ENCODE assay signal across 9 cellular contexts in genomic region chr6:28474441-28475219, GRCh38. TPM values are rescaled to one million over a fixed set of nuclear protein-coding genes. Genes with fewer than 3 reads are reported as not detected.
DNase-seq lines count a peak whose midpoint lies in the region; FAIRE-seq and TF ChIP-seq lines count a peak whose summit lies in the region.
"Had no signal": no experiment of that assay in that cellular context is flagged by ENCODE, and none has a peak within 500 bp of the region (broad histone marks: within the 10 kb centered on the region; RNA-seq: fewer than 3 reads in every experiment).

No MANE protein-coding gene starts in this region.

- POLR2A ChIA-PET in activated CD4-positive, alpha-beta memory T cell treated with anti-CD3 and anti-CD28 coated beads, Interleukin-2, amount 10 ng/mL, durations not matched to agents 7 days and 5 days (lab: Charles Lee): no interaction called here

- CTCF ChIA-PET in activated CD4-positive, alpha-beta memory T cell treated with anti-CD3 and anti-CD28 coated beads, Interleukin-2, amount 10 ng/mL, durations not matched to agents 7 days and 5 days (lab: Charles Lee): interaction anchor here (0.7 to 1.1 kb wide), 2 partner anchors 9 to 207 kb away, joined by 3 read pairs; no protein-coding TSS in a partner anchor

- peaks cover 6% of the 10 kb centered on the region for H3K4me1 Mint-ChIP-seq in activated CD4-positive, alpha-beta memory T cell treated with anti-CD3 and anti-CD28 coated beads, Interleukin-2, amount 10 ng/mL, durations not matched to agents 7 days and 5 days

- H3K27me3 Mint-ChIP-seq in activated CD4-positive, alpha-beta memory T cell treated with anti-CD3 and anti-CD28 coated beads, Interleukin-2, amount 10 ng/mL, durations not matched to agents 7 days and 5 days: peaks cover 57% of the 10 kb centered on the region

- H3K9me3 Mint-ChIP-seq in activated CD4-positive, alpha-beta memory T cell treated with anti-CD3 and anti-CD28 coated beads, Interleukin-2, amount 10 ng/mL, durations not matched to agents 7 days and 5 days: no peaks in the 10 kb centered on the region
- H3K9me3 Mint-ChIP-seq: IgD-negative memory B cell had no signal

- DNase-seq in AG10803 (ENCODE audit: low read depth): peak; percentile 83
- DNase-seq in GM12892 (ENCODE audit: insufficient read length): no peak
- DNase-seq in NCI-H146 (lab: John Stamatoyannopoulos, UW): peak; percentile 75
- no peak for DNase-seq in activated CD4-positive, alpha-beta memory T cell treated with anti-CD3 and anti-CD28 coated beads, Interleukin-2, amount 10 ng/mL, durations not matched to agents 7 days and 5 days
- no peak for DNase-seq in germinal center (ENCODE audit: low spot score)
- DNase-seq in tibial artery: no peak
- DNase-seq in stimulated activated CD8-positive, alpha-beta memory T cell treated with anti-CD3 and anti-CD28 coated beads, Interleukin-4, amount 100 ng/mL, for 48 hours: no peak

- peak; percentile 57 for FAIRE-seq in GM12892 (lab: Jason Lieb, UNC)

- intact Hi-C loops in tibial artery (cut with DNase I; ENCODE audit: low total_unique reads): loop anchor here (5.0 kb wide), 1 partner anchor 297 kb away; no protein-coding TSS in a partner anchor

- H3K9me3 ChIP-seq in tibial artery: peaks cover 0 to 3% (median 0%) of the 10 kb centered on the region in 3 donors

- no peak for TF ChIP-seq POLR2A in GM12892 (IDR thresholded peaks at IDR 0.05; ENCODE audit: low read depth, low read length)

- peaks cover 0 to 12% of the 10 kb centered on the region in 2 donors for H3K27me3 ChIP-seq in tibial artery

- no peak overlapping the region for H3K27ac ChIP-seq in tibial artery

- no peak overlapping the region for H3K27ac Mint-ChIP-seq in activated CD4-positive, alpha-beta memory T cell treated with anti-CD3 and anti-CD28 coated beads, Interleukin-2, amount 10 ng/mL, durations not matched to agents 7 days and 5 days
- H3K27ac Mint-ChIP-seq: IgD-negative memory B cell had no signal

- peak overlapping the region; percentile 23 for H3K4me3 Mint-ChIP-seq in activated CD4-positive, alpha-beta memory T cell treated with anti-CD3 and anti-CD28 coated beads, Interleukin-2, amount 10 ng/mL, durations not matched to agents 7 days and 5 days

- H3K36me3 ChIP-seq in tibial artery: no peaks in the 10 kb centered on the region

- peak overlapping the region; percentile 50 for H3K4me3 ChIP-seq in AG10803 (ENCODE audit: low read length)
- H3K4me3 ChIP-seq in iPS-11a (ENCODE audit: low read depth, low read length): peak overlapping the region; percentile 82
- H3K4me3 ChIP-seq in tibial artery: no peak overlapping the region

- TF ChIP-seq CTCF in AG10803 (conservative IDR thresholded peaks at IDR 0.05; ENCODE audit: low read length): no peak
- no peak for TF ChIP-seq CTCF in tibial artery (IDR thresholded peaks at IDR 0.05)

- H3K4me1 ChIP-seq in tibial artery: no peaks in the 10 kb centered on the region

- H3K36me3 Mint-ChIP-seq in activated CD4-positive, alpha-beta memory T cell treated with anti-CD3 and anti-CD28 coated beads, Interleukin-2, amount 10 ng/mL, durations not matched to agents 7 days and 5 days (ENCODE audit: low read depth): no peaks in the 10 kb centered on the region
- H3K36me3 Mint-ChIP-seq: IgD-negative memory B cell had no signal

RNA-seq across cellular contexts. Expression of gene ZSCAN23, which starts 31.3 kb away (rescaled TPM):
- polyA plus RNA-seq in GM12892 (2012; ENCODE audit: missing spikeins): 0.95 TPM
- total RNA-seq in activated CD4-positive, alpha-beta memory T cell treated with anti-CD3 and anti-CD28 coated beads, Interleukin-2, amount 10 ng/mL, durations not matched to agents 7 days and 5 days: under 1 TPM; 0.38 to 0.45 TPM

RNA-seq across cellular contexts. Expression of gene GPX6, which starts 41.0 kb away (rescaled TPM):
- polyA plus RNA-seq in GM12892 (2012; ENCODE audit: missing spikeins): not detected
- total RNA-seq in activated CD4-positive, alpha-beta memory T cell treated with anti-CD3 and anti-CD28 coated beads, Interleukin-2, amount 10 ng/mL, durations not matched to agents 7 days and 5 days: not detected
- polyA plus RNA-seq: IgD-negative memory B cell had no signal

RNA-seq across cellular contexts. Expression of gene GPX5, which starts 51.1 kb away (rescaled TPM):
- polyA plus RNA-seq in GM12892 (2012; ENCODE audit: missing spikeins): not detected
- total RNA-seq in activated CD4-positive, alpha-beta memory T cell treated with anti-CD3 and anti-CD28 coated beads, Interleukin-2, amount 10 ng/mL, durations not matched to agents 7 days and 5 days: not detected
- polyA plus RNA-seq: IgD-negative memory B cell had no signal

Comparison
In these comparisons a context has a peak if more than half of its experiments do, and no peak if none do; other contexts are left out.
1. DNase-seq: peak in AG10803 (single experiment) and NCI-H146 (single experiment); none in GM12892 (single experiment), activated CD4-positive, alpha-beta memory T cell treated with anti-CD3 and anti-CD28 coated beads, Interleukin-2, amount 10 ng/mL, durations not matched to agents 7 days and 5 days (single experiment), germinal center (single experiment), tibial artery (0 of 2) and stimulated activated CD8-positive, alpha-beta memory T cell treated with anti-CD3 and anti-CD28 coated beads, Interleukin-4, amount 100 ng/mL, for 48 hours (single experiment).
2. H3K4me3 ChIP-seq: peak in AG10803 (single experiment) and iPS-11a (single experiment); none in tibial artery (0 of 2).